12 cellular contexts compared by ENCODE assay signal in genomic region chr10:85741626-85742300, GRCh38.
DNase-seq lines count a peak whose midpoint lies in the region; ATAC-seq, FAIRE-seq and TF ChIP-seq lines count a peak whose summit lies in the region.
"Had no signal": no experiment of that assay in that cellular context is flagged by ENCODE, and none has a peak within 500 bp of the region (broad histone marks: within the 10 kb centered on the region; RNA-seq: fewer than 3 reads in every experiment).

No MANE protein-coding gene starts in this region.

- intact Hi-C loops in A673 (cut with micrococcal nuclease; ENCODE audit: unreplicated experiment) = no loop called here

- H3K4me3 ChIP-seq in astrocyte (ENCODE audit: insufficient read depth, low read depth, low read length) (no peak overlapping the region), hepatocyte (no peak overlapping the region), A673 (ENCODE audit: low read depth, low read length, poor library complexity, severe bottlenecking) (no peak overlapping the region)
- H3K4me3 ChIP-seq: esophagus squamous epithelium, MG63, SJCRH30 had no signal

- H3K4me2 ChIP-seq in astrocyte (ENCODE audit: low read length) (no peak overlapping the region), hepatocyte (no peak overlapping the region)

- H2AFZ ChIP-seq in astrocyte (ENCODE audit: low read depth, low read length) (no peak overlapping the region), hepatocyte (no peak overlapping the region)

- H3K36me3 Mint-ChIP-seq in astrocyte (ENCODE audit: low read depth, unreplicated experiment) = no peaks in the 10 kb centered on the region
- H3K36me3 Mint-ChIP-seq: mesothelial cell of epicardium had no signal

- no peaks in the 10 kb centered on the region for H3K79me2 ChIP-seq in astrocyte (ENCODE audit: insufficient read depth, low read length)
- H3K79me2 ChIP-seq in hepatocyte = no peaks in the 10 kb centered on the region

- no peaks in the 10 kb centered on the region for H3K4me1 Mint-ChIP-seq in astrocyte (ENCODE audit: low read depth, unreplicated experiment)
- H3K4me1 Mint-ChIP-seq: mesothelial cell of epicardium had no signal

- no peaks in the 10 kb centered on the region for H3K27me3 Mint-ChIP-seq in astrocyte (ENCODE audit: low read depth, unreplicated experiment)

- H3K9me3 ChIP-seq in astrocyte (ENCODE audit: insufficient read depth, low read depth, low read length) (no peaks in the 10 kb centered on the region), hepatocyte (ENCODE audit: low read depth) (no peaks in the 10 kb centered on the region), A673 (ENCODE audit: low read depth, low read length, poor library complexity, severe bottlenecking) (no peaks in the 10 kb centered on the region)
- H3K9me3 ChIP-seq: esophagus squamous epithelium, MG63, SJCRH30 had no signal

- WGBS in hepatocyte (ENCODE audit: low lambda C conversion rate, missing lambda C conversion rate) = 84% methylated on average over 5 of the region's 5 CpGs

- no peak for DNase-seq in astrocyte (ENCODE audit: low read depth)
- no peak for DNase-seq in hepatocyte (ENCODE audit: low spot score)
- no peak for DNase-seq in A673 (ENCODE audit: low spot score)
- no peak for DNase-seq in NAMALWA (ENCODE audit: low spot score)
- no peak for DNase-seq in SHP77 treated with DMSO at 0.1 percent for 48 hours (lab: John Stamatoyannopoulos, UW)
- DNase-seq: esophagus squamous epithelium, MG63, SJCRH30 had no signal

- TF ChIP-seq CTCF in astrocyte (IDR thresholded peaks at IDR 0.05; ENCODE audit: insufficient read depth, low read depth, low read length) (no peak), hepatocyte (IDR thresholded peaks at IDR 0.05; ENCODE audit: poor library complexity) (no peak), A673 (conservative IDR thresholded peaks at IDR 0.05; ENCODE audit: low read depth, low read length) (no peak)

- peak; percentile 97 for ATAC-seq in GM18517 (IDR thresholded peaks at IDR 0.05; ENCODE audit: unreplicated experiment)
- ATAC-seq in GM21423 (IDR thresholded peaks at IDR 0.05; ENCODE audit: unreplicated experiment) = peak; percentile 88
- peak; percentile 93 for ATAC-seq in HG03196 (IDR thresholded peaks at IDR 0.05; ENCODE audit: unreplicated experiment)

- H3K9ac ChIP-seq in astrocyte (ENCODE audit: low read length) = no peak overlapping the region

- FAIRE-seq in astrocyte (lab: Jason Lieb, UNC) = peak; percentile 9

- H3K4me1 ChIP-seq in astrocyte (ENCODE audit: insufficient read depth, low read length) (no peaks in the 10 kb centered on the region), hepatocyte (ENCODE audit: insufficient read depth) (no peaks in the 10 kb centered on the region), A673 (ENCODE audit: insufficient read depth, low read length, poor library complexity, severe bottlenecking) (no peaks in the 10 kb centered on the region)
- H3K4me1 ChIP-seq: esophagus squamous epithelium, SJCRH30 had no signal

- H4K20me1 ChIP-seq in astrocyte (ENCODE audit: insufficient read depth, low read length) (no peaks in the 10 kb centered on the region), hepatocyte (ENCODE audit: insufficient read depth, poor library complexity, severe bottlenecking) (no peaks in the 10 kb centered on the region)

- no peaks in the 10 kb centered on the region for H3K36me3 ChIP-seq in astrocyte (ENCODE audit: insufficient read depth, low read length)
- H3K36me3 ChIP-seq in hepatocyte (replicated peaks; ENCODE audit: insufficient read depth, low read depth) = no peaks in the 10 kb centered on the region
- H3K36me3 ChIP-seq in A673 (ENCODE audit: insufficient read depth, low read length, poor library complexity, severe bottlenecking) = no peaks in the 10 kb centered on the region
- H3K36me3 ChIP-seq: esophagus squamous epithelium, MG63, SJCRH30 had no signal

- no peaks in the 10 kb centered on the region for H3K9me2 ChIP-seq in hepatocyte (replicated peaks; ENCODE audit: insufficient read depth)

- BruUV-seq in A673 (replicated peaks; lab: Mats Ljungman, UMichigan) = no TSS peak

- no peak overlapping the region for H3K27ac Mint-ChIP-seq in astrocyte (ENCODE audit: unreplicated experiment)
- H3K27ac Mint-ChIP-seq: mesothelial cell of epicardium had no signal

- POLR2A ChIA-PET in A673 (lab: Charles Lee; ENCODE audit: low non-redundant PET) = no interaction called here

- no peak overlapping the region for H3K4me3 Mint-ChIP-seq in astrocyte (ENCODE audit: unreplicated experiment)
- H3K4me3 Mint-ChIP-seq: mesothelial cell of epicardium had no signal

- no peaks in the 10 kb centered on the region for H3K9me3 Mint-ChIP-seq in astrocyte (ENCODE audit: unreplicated experiment)
- H3K9me3 Mint-ChIP-seq: mesothelial cell of epicardium had no signal

- H3K27me3 ChIP-seq in astrocyte (ENCODE audit: insufficient read depth, low read length) (no peaks in the 10 kb centered on the region), hepatocyte (no peaks in the 10 kb centered on the region), A673 (replicated peaks; ENCODE audit: insufficient read depth, low read depth, low read length, poor library complexity) (no peaks in the 10 kb centered on the region)
- H3K27me3 ChIP-seq: esophagus squamous epithelium, MG63, SJCRH30 had no signal

- CTCF ChIA-PET in A673 (lab: Charles Lee) = no interaction called here

- H3K27ac ChIP-seq in astrocyte (ENCODE audit: low read depth, low read length) (no peak overlapping the region), hepatocyte (no peak overlapping the region), A673 (ENCODE audit: low read depth, low read length, poor library complexity, severe bottlenecking) (no peak overlapping the region)
- H3K27ac ChIP-seq: esophagus squamous epithelium, SJCRH30 had no signal
